In the genomic region with DNA sequence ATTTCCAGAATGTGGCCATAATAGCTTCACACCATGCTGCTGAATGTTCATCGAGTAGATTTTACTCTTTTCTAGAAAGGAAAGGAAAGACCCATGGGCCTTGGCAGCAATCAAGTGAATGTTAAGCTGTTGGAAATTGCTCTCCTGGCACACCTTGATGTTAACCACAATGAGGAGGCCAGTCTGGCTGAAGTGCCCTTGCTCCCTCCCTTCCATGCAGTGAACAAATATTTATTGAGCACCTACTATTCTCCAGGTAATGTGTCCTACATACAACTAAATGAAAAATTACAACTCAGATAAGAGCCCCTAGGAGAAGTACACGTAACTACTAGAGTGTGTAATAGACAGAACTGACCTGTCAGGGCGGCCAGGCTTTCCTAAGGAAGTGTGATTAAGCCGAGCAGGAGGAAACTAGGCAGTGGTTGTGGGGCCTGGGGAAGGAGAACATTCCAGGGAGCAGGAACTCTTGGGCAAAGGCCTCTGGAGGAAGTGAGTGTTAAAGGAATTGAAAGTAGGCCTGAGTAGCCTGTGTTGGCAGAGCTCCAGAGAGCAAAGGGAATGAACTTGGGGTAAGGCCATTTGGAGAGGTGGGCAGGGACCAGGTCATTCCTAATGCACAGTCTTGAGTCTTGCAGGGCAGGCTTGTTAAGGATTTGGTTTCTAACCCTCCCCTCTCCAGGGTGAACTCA, we compare ENCODE assay signal across 13 cellular contexts. TPM values are rescaled to one million over a fixed set of nuclear protein-coding genes. Genes with fewer than 3 reads are reported as not detected.
DNase-seq lines count a peak whose midpoint lies in the region; ATAC-seq and TF ChIP-seq lines count a peak whose summit lies in the region.
"Had no signal": no experiment of that assay in that cellular context is flagged by ENCODE, and none has a peak within 500 bp of the region (broad histone marks: within the 10 kb centered on the region; RNA-seq: fewer than 3 reads in every experiment).

No MANE protein-coding gene starts in this region.

- dilution Hi-C loops in mammary epithelial cell (cut with HindIII; ENCODE audit: low sequenced_read_pairs): no loop called here

- no peaks in the 10 kb centered on the region for H4K20me1 ChIP-seq in mammary epithelial cell (ENCODE audit: insufficient read depth, low read length)
- no peaks in the 10 kb centered on the region for H4K20me1 ChIP-seq in SK-N-SH (ENCODE audit: insufficient read depth)

- no peaks in the 10 kb centered on the region for H3K79me2 ChIP-seq in mammary epithelial cell (ENCODE audit: insufficient read depth, low read length)
- H3K79me2 ChIP-seq in SK-N-SH (ENCODE audit: insufficient read depth): no peaks in the 10 kb centered on the region

- no peak for TF ChIP-seq POLR2A in thyroid gland (IDR thresholded peaks at IDR 0.05)

- CTCF ChIA-PET in MCF 10A (lab: Yijun Ruan, JAX) (interaction anchor here (0.7 kb wide), 2 partner anchors 182 to 267 kb away, joined by 3 to 4 read pairs; no protein-coding TSS in a partner anchor), mammary epithelial cell (lab: Charles Lee; ENCODE audit: low non-redundant PET) (no interaction called here), SK-N-SH (lab: Yijun Ruan, JAX) (interaction anchor here (0.6 to 0.8 kb wide), 2 partner anchors 259 to 336 kb away, joined by 3 to 4 read pairs; no protein-coding TSS in a partner anchor)

- H3K9ac ChIP-seq in mammary epithelial cell (ENCODE audit: insufficient read depth, low read length) (no peak overlapping the region), SK-N-SH (no peak overlapping the region)

- H3K36me3 ChIP-seq in mammary epithelial cell (ENCODE audit: insufficient read depth, low read length) (no peaks in the 10 kb centered on the region), SK-N-SH (replicated peaks in 1 of 2; ENCODE audit: control insufficient read depth in 1 of 2, insufficient read depth in 2 of 2, low read length in 1 of 2) (no peaks in the 10 kb centered on the region), thyroid gland (no peaks in the 10 kb centered on the region)
- H3K36me3 ChIP-seq: right atrium auricular region had no signal

- no peak for TF ChIP-seq CTCF in MCF 10A (IDR thresholded peaks at IDR 0.05; ENCODE audit: unreplicated experiment)
- TF ChIP-seq CTCF in mammary epithelial cell (conservative IDR thresholded peaks at IDR 0.05 in 1 of 2, IDR thresholded peaks at IDR 0.05 in 1 of 2; ENCODE audit: extremely low read depth in 1 of 2, insufficient read depth in 1 of 2, low read depth in 1 of 2, low read length in 2 of 2): no peak
- no peak for TF ChIP-seq CTCF in SK-N-SH (IDR thresholded peaks at IDR 0.05)
- TF ChIP-seq CTCF in thyroid gland (IDR thresholded peaks at IDR 0.05): no peak

- no TSS peak for BruUV-seq in MCF 10A (replicated peaks; lab: Mats Ljungman, UMichigan)
- no TSS peak for BruUV-seq in mammary epithelial cell (replicated peaks; lab: Mats Ljungman, UMichigan)

- H3K4me3 ChIP-seq in mammary epithelial cell (replicated peaks in 1 of 3; ENCODE audit: insufficient read depth in 1 of 3, low read depth in 2 of 3, low read length in 3 of 3): no peak overlapping the region
- no peak overlapping the region for H3K4me3 ChIP-seq in SK-N-SH (ENCODE audit: low read depth in 2 of 2, low read length in 1 of 2)
- H3K4me3 ChIP-seq in thyroid gland (replicated peaks in 1 of 3): no peak overlapping the region
- H3K4me3 ChIP-seq: right atrium auricular region, testis had no signal

- H3K27ac ChIP-seq in mammary epithelial cell (ENCODE audit: insufficient read depth, low read depth, low read length): no peak overlapping the region
- peak overlapping the region in 1 of 2 experiments; percentile 15; a peak in 1 of 4 replicates for H3K27ac ChIP-seq in SK-N-SH (ENCODE audit: low read depth in 2 of 2, low read length in 1 of 2)
- no peak overlapping the region for H3K27ac ChIP-seq in thyroid gland
- H3K27ac ChIP-seq: right atrium auricular region, testis had no signal

- H3F3A ChIP-seq in SK-N-SH (replicated peaks; ENCODE audit: insufficient read depth): peaks cover 6% of the 10 kb centered on the region

- H3K4me1 ChIP-seq in mammary epithelial cell (ENCODE audit: insufficient read depth, low read length): peaks cover 4% of the 10 kb centered on the region
- peaks cover 7 to 22% of the 10 kb centered on the region in 2 experiments; a peak in 2 of 4 replicates for H3K4me1 ChIP-seq in SK-N-SH (ENCODE audit: control insufficient read depth in 1 of 2, insufficient read depth in 2 of 2, low read depth in 1 of 2, low read length in 1 of 2)
- H3K4me1 ChIP-seq in thyroid gland: peaks cover 19 to 24% of the 10 kb centered on the region in 2 donors

- peak overlapping the region; percentile 50 for H3K27ac Mint-ChIP-seq in MCF 10A (ENCODE audit: low read depth, unreplicated experiment)
- no peak overlapping the region for H3K27ac Mint-ChIP-seq in stimulated activated effector memory CD8-positive, alpha-beta T cell treated with anti-CD3 and anti-CD28 coated beads, Interleukin-12 subunit alpha, Interleukin-12 subunit beta, amount 100 ng/mL, for 72 hours
- H3K27ac Mint-ChIP-seq in activated CD4-positive, alpha-beta T cell treated with anti-CD3 and anti-CD28 coated beads, Interleukin-2, amount 10 ng/mL, durations not matched to agents 24 days and 14 days: no peak overlapping the region
- H3K27ac Mint-ChIP-seq: activated naive CD4-positive, alpha-beta T cell treated with anti-CD3 and anti-CD28 coated beads, Interleukin-2, amount 10 ng/mL, durations not matched to agents 7 days and 5 days had no signal

- H3K4me1 Mint-ChIP-seq in MCF 10A (ENCODE audit: insufficient read depth, unreplicated experiment): peaks cover 16% of the 10 kb centered on the region
- H3K4me1 Mint-ChIP-seq in stimulated activated effector memory CD8-positive, alpha-beta T cell treated with anti-CD3 and anti-CD28 coated beads, Interleukin-12 subunit alpha, Interleukin-12 subunit beta, amount 100 ng/mL, for 72 hours: peaks cover 15% of the 10 kb centered on the region
- H3K4me1 Mint-ChIP-seq in activated CD4-positive, alpha-beta T cell treated with anti-CD3 and anti-CD28 coated beads, Interleukin-2, amount 10 ng/mL, durations not matched to agents 24 days and 14 days: peaks cover 13% of the 10 kb centered on the region

- in situ Hi-C loops in mammary epithelial cell (cut with MboI; ENCODE audit: low sequenced_read_pairs in 2 of 2): loop anchor here in 1 of 2 donors (10.0 kb wide), 1 partner anchor 158 kb away; a partner anchor contains a TSS

- POLR2A ChIA-PET in MCF 10A (lab: Yijun Ruan, JAX) (interaction anchor here (0.6 to 1.3 kb wide), 2 partner anchors 9 to 23 kb away, joined by 3 read pairs; no protein-coding TSS in a partner anchor), SK-N-SH (lab: Yijun Ruan, JAX) (no interaction called here)

- H3K4me2 ChIP-seq in mammary epithelial cell (ENCODE audit: insufficient read depth, low read depth, low read length) (no peak overlapping the region), SK-N-SH (no peak overlapping the region)

- intact Hi-C loops in MCF 10A (cut with micrococcal nuclease) (no loop called here), mammary epithelial cell (cut with micrococcal nuclease) (no loop called here), thyroid gland (cut with DNase I) (no loop called here)
- intact Hi-C loops in activated CD4-positive, alpha-beta T cell treated with anti-CD3 and anti-CD28 coated beads, Interleukin-2, amount 10 ng/mL, durations not matched to agents 24 days and 14 days (cut with micrococcal nuclease): no loop called here

- DNase-seq in MCF 10A (ENCODE audit: unreplicated experiment) (peak; percentile 54), mammary epithelial cell (no peak), SK-N-SH (no peak), hepatic stellate cell (ENCODE audit: low spot score) (peak; percentile 43), thyroid gland (peak; percentile 35), iPS-NIHi7 (ENCODE audit: extremely low spot score) (no peak)
- DNase-seq in stimulated activated effector memory CD8-positive, alpha-beta T cell treated with anti-CD3 and anti-CD28 coated beads, Interleukin-12 subunit alpha, Interleukin-12 subunit beta, amount 100 ng/mL, for 72 hours (ENCODE audit: low spot score in 2 of 2): no peak
- no peak for DNase-seq in activated CD4-positive, alpha-beta T cell treated with anti-CD3 and anti-CD28 coated beads, Interleukin-2, amount 10 ng/mL, durations not matched to agents 24 days and 14 days
- DNase-seq: activated naive CD4-positive, alpha-beta T cell treated with anti-CD3 and anti-CD28 coated beads, Interleukin-2, amount 10 ng/mL, durations not matched to agents 7 days and 5 days; DMS53; NCI-H748 treated with DMSO at 0.1 percent for 48 hours; testis had no signal

- H2AFZ ChIP-seq in mammary epithelial cell (ENCODE audit: low read depth, low read length) (no peak overlapping the region), SK-N-SH (ENCODE audit: low read depth) (0 out of 2 replicates have a peak overlapping the region, but pooled peaks have one; percentile 19)

- H3K9me3 ChIP-seq in mammary epithelial cell (replicated peaks; ENCODE audit: insufficient read depth, low read length) (no peaks in the 10 kb centered on the region), SK-N-SH (no peaks in the 10 kb centered on the region), thyroid gland (no peaks in the 10 kb centered on the region)
- H3K9me3 ChIP-seq: right atrium auricular region, testis had no signal

- no peaks in the 10 kb centered on the region for H3K27me3 ChIP-seq in mammary epithelial cell (ENCODE audit: insufficient read depth, low read length)
- H3K27me3 ChIP-seq in SK-N-SH (ENCODE audit: insufficient read depth): no peaks in the 10 kb centered on the region
- no peaks in the 10 kb centered on the region for H3K27me3 ChIP-seq in thyroid gland
- H3K27me3 ChIP-seq: right atrium auricular region, testis had no signal

- no peak overlapping the region for H3K4me3 Mint-ChIP-seq in MCF 10A (ENCODE audit: unreplicated experiment)
- no peak overlapping the region for H3K4me3 Mint-ChIP-seq in stimulated activated effector memory CD8-positive, alpha-beta T cell treated with anti-CD3 and anti-CD28 coated beads, Interleukin-12 subunit alpha, Interleukin-12 subunit beta, amount 100 ng/mL, for 72 hours
- H3K4me3 Mint-ChIP-seq in activated CD4-positive, alpha-beta T cell treated with anti-CD3 and anti-CD28 coated beads, Interleukin-2, amount 10 ng/mL, durations not matched to agents 24 days and 14 days: no peak overlapping the region
- H3K4me3 Mint-ChIP-seq: activated naive CD4-positive, alpha-beta T cell treated with anti-CD3 and anti-CD28 coated beads, Interleukin-2, amount 10 ng/mL, durations not matched to agents 7 days and 5 days had no signal

- no peak for TF ChIP-seq EP300 in SK-N-SH (IDR thresholded peaks at IDR 0.05; ENCODE audit: borderline replicate concordance in 1 of 2, low read depth in 1 of 2, low read length in 1 of 2)

- no peaks in the 10 kb centered on the region for H3K9me3 Mint-ChIP-seq in MCF 10A (ENCODE audit: unreplicated experiment)
- no peaks in the 10 kb centered on the region for H3K9me3 Mint-ChIP-seq in stimulated activated effector memory CD8-positive, alpha-beta T cell treated with anti-CD3 and anti-CD28 coated beads, Interleukin-12 subunit alpha, Interleukin-12 subunit beta, amount 100 ng/mL, for 72 hours
- H3K9me3 Mint-ChIP-seq in activated CD4-positive, alpha-beta T cell treated with anti-CD3 and anti-CD28 coated beads, Interleukin-2, amount 10 ng/mL, durations not matched to agents 24 days and 14 days: no peaks in the 10 kb centered on the region
- H3K9me3 Mint-ChIP-seq: activated naive CD4-positive, alpha-beta T cell treated with anti-CD3 and anti-CD28 coated beads, Interleukin-2, amount 10 ng/mL, durations not matched to agents 7 days and 5 days had no signal

- TF ChIP-seq RAD21 in SK-N-SH (IDR thresholded peaks at IDR 0.05; ENCODE audit: low read length): no peak

- ATAC-seq in stimulated activated effector memory CD8-positive, alpha-beta T cell treated with anti-CD3 and anti-CD28 coated beads, Interleukin-12 subunit alpha, Interleukin-12 subunit beta, amount 100 ng/mL, for 72 hours: no peak

- H3K9me2 ChIP-seq in SK-N-SH: no peaks in the 10 kb centered on the region

- H3K27me3 Mint-ChIP-seq in MCF 10A (ENCODE audit: insufficient read depth, unreplicated experiment): no peaks in the 10 kb centered on the region
- peaks cover 18% of the 10 kb centered on the region for H3K27me3 Mint-ChIP-seq in activated CD4-positive, alpha-beta T cell treated with anti-CD3 and anti-CD28 coated beads, Interleukin-2, amount 10 ng/mL, durations not matched to agents 24 days and 14 days

- H3K36me3 Mint-ChIP-seq in MCF 10A (ENCODE audit: insufficient read depth, unreplicated experiment): no peaks in the 10 kb centered on the region
- H3K36me3 Mint-ChIP-seq in stimulated activated effector memory CD8-positive, alpha-beta T cell treated with anti-CD3 and anti-CD28 coated beads, Interleukin-12 subunit alpha, Interleukin-12 subunit beta, amount 100 ng/mL, for 72 hours: peaks cover 8% of the 10 kb centered on the region
- H3K36me3 Mint-ChIP-seq in activated CD4-positive, alpha-beta T cell treated with anti-CD3 and anti-CD28 coated beads, Interleukin-2, amount 10 ng/mL, durations not matched to agents 24 days and 14 days (ENCODE audit: low read depth): no peaks in the 10 kb centered on the region
- H3K36me3 Mint-ChIP-seq: activated naive CD4-positive, alpha-beta T cell treated with anti-CD3 and anti-CD28 coated beads, Interleukin-2, amount 10 ng/mL, durations not matched to agents 7 days and 5 days had no signal

- 94% methylated on average over 4 of the region's 4 CpGs for WGBS in mammary epithelial cell (ENCODE audit: low coverage, missing lambda C conversion rate)
- 92% methylated on average over 4 of the region's 4 CpGs for WGBS in SK-N-SH (ENCODE audit: low lambda C conversion rate)
- 74 to 79% methylated on average over 4 of the region's 4 CpGs for WGBS in thyroid gland, 2 donors

RNA-seq across cellular contexts. Expression of a gene that starts 9.2 kb away (rescaled TPM):
- 12.0 and 13.5 TPM in 2 replicates for total RNA-seq in MCF 10A (2022)
- 1 to 10 TPM; 9.3 to 9.7 TPM for total RNA-seq in mammary epithelial cell
- 6.8 TPM for polyA plus RNA-seq in mammary epithelial cell
- polyA minus RNA-seq in mammary epithelial cell: 2.3 TPM
- polyA plus RNA-seq in SK-N-SH (2012; rRNA removed): 7.4 and 9.8 TPM in 2 replicates
- 5.8 and 6.4 TPM in 2 replicates for polyA plus RNA-seq in SK-N-SH (2012; cell fraction: cytosol; rRNA removed)
- polyA plus RNA-seq in SK-N-SH (2012; cell fraction: nucleus; rRNA removed): 13.4 and 24.6 TPM in 2 replicates
- 10 to 100 TPM; 11.8 to 20.1 (median 14.5) TPM for total RNA-seq in thyroid gland
- 7.4 and 7.9 TPM in 2 replicates for total RNA-seq in activated CD4-positive, alpha-beta T cell treated with anti-CD3 and anti-CD28 coated beads, Interleukin-2, amount 10 ng/mL, durations not matched to agents 24 days and 14 days

Comparison
In these comparisons a context has a peak if more than half of its experiments do, and no peak if none do; other contexts are left out.
1. DNase-seq: peak in MCF 10A (single experiment), hepatic stellate cell (single experiment) and thyroid gland (2 of 2); none in mammary epithelial cell (single experiment), SK-N-SH (single experiment), stimulated activated effector memory CD8-positive, alpha-beta T cell treated with anti-CD3 and anti-CD28 coated beads, Interleukin-12 subunit alpha, Interleukin-12 subunit beta, amount 100 ng/mL, for 72 hours (0 of 2), iPS-NIHi7 (single experiment) and activated CD4-positive, alpha-beta T cell treated with anti-CD3 and anti-CD28 coated beads, Interleukin-2, amount 10 ng/mL, durations not matched to agents 24 days and 14 days (single experiment).